ENCODE assay signal across 34 cellular contexts in the genomic region with DNA sequence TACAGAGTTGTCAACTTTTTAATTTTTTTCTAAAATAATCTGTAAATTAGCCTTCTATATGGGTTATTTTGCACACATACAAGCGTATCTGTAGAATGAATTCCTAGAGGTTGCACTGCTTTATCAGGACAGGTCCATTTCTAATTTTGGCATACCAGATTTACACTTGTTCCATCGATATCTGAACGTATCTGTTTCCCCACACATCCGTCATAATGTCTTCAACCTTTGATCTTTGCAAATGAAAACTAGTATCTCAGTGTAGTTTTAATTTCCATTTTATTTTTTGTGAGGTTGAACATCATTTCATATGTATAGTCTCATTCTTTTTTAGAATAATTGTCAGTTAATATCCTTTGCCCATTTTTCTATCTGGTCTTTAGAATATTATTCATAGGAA.
"Had no signal": no experiment of that assay in that cellular context is flagged by ENCODE, and none has a peak within 500 bp of the region (broad histone marks: within the 10 kb centered on the region; RNA-seq: fewer than 3 reads in every experiment).

No MANE protein-coding gene starts in this region.

- H3K27ac ChIP-seq: adrenal gland, body of pancreas, brain microvascular endothelial cell, breast epithelium, VCaP had no signal

- H3K27me3 ChIP-seq: adrenal gland, body of pancreas, brain microvascular endothelial cell, breast epithelium had no signal

- DNase-seq: activated B cell treated with CpG ODN at 0.5 μM for 24 hours; activated CD4-positive, alpha-beta memory T cell treated with anti-CD3 and anti-CD28 coated beads for 36 hours; activated CD4-positive, alpha-beta T cell treated with anti-CD3 and anti-CD28 coated beads for 4 hours; activated CD4-positive, alpha-beta T cell treated with anti-CD3 and anti-CD28 coated beads, Interleukin-2, amount 10 ng/mL, durations not matched to agents 24 days and 14 days; activated CD4-positive, alpha-beta T cell treated with anti-CD3 and anti-CD28 coated beads, Interleukin-2, amount 50 U/mL, for 1 hour; activated CD4-positive, alpha-beta T cell treated with anti-CD3 and anti-CD28 coated beads, Interleukin-2, amount 50 U/mL, for 4 hours; activated CD4-positive, CD25-positive, alpha-beta regulatory T cell treated with anti-CD3 and anti-CD28 coated beads, Interleukin-2, amount 50 U/mL, for 72 hours; activated CD8-positive, alpha-beta memory T cell treated with anti-CD3 and anti-CD28 coated beads, Interleukin-2, amount 50 U/mL, for 4 hours; activated CD8-positive, alpha-beta T cell treated with anti-CD3 and anti-CD28 coated beads for 36 hours; activated effector memory CD4-positive, alpha-beta T cell treated with anti-CD3 and anti-CD28 coated beads, Interleukin-2, amount 50 U/mL, for 16 hours; activated gamma-delta T cell treated with Interleukin-2 at 50 U/mL for 16 hours; activated naive CD4-positive, alpha-beta T cell; activated naive CD4-positive, alpha-beta T cell treated with anti-CD3 and anti-CD28 coated beads for 36 hours; activated naive CD4-positive, alpha-beta T cell treated with anti-CD3 and anti-CD28 coated beads, Interleukin-2, amount 50 U/mL, for 16 hours; activated naive CD8-positive, alpha-beta T cell treated with anti-CD3 and anti-CD28 coated beads for 36 hours; activated T-cell treated with anti-CD3 and anti-CD28 coated beads for 4 hours; activated T-cell treated with anti-CD3 and anti-CD28 coated beads, Interleukin-2, amount 50 U/mL, for 1 hour; activated T-cell treated with anti-CD3 and anti-CD28 coated beads, Interleukin-2, amount 50 U/mL, for 4 hours; activated T-cell treated with anti-CD3 and anti-CD28 coated beads, Interleukin-2, amount 50 U/mL, for 72 hours; adrenal gland; amniotic stem cell; aorta; body of pancreas; brain microvascular endothelial cell; central memory CD4-positive, alpha-beta T cell; T-helper 1 cell; T-helper 2 cell; T-helper 9 cell had no signal

- FAIRE-seq: astrocyte, TTC549 had no signal

- H3K4me3 ChIP-seq: adrenal gland, body of pancreas, breast epithelium had no signal

- H3K9me3 ChIP-seq: adrenal gland, body of pancreas, breast epithelium had no signal

- ATAC-seq: activated CD8-positive, alpha-beta T cell treated with anti-CD3 and anti-CD28 coated beads for 36 hours; activated naive CD4-positive, alpha-beta T cell treated with anti-CD3 and anti-CD28 coated beads, Interleukin-2, amount 50 U/mL, for 72 hours; activated T-cell treated with anti-CD3 and anti-CD28 coated beads, Interleukin-2, amount 50 U/mL, for 4 hours; activated T-cell treated with anti-CD3 and anti-CD28 coated beads, Interleukin-2, amount 50 U/mL, for 72 hours; activated T-helper 17 cell treated with anti-CD3 and anti-CD28 coated beads, Interleukin-2, amount 50 U/mL, for 72 hours; body of pancreas had no signal

- H3K36me3 ChIP-seq: breast epithelium had no signal
